8 cellular contexts compared by ENCODE assay signal in genomic region chr4:79559398-79559797, GRCh38.
A peak's percentile ranks its signal among the peaks of the same experiment; 100 is the strongest.
DNase-seq lines count a peak whose midpoint lies in the region; ATAC-seq, FAIRE-seq and TF ChIP-seq lines count a peak whose summit lies in the region.
"Not testable (repeated sequence)": the region's sequence is repeated elsewhere in the genome, so short reads cannot be mapped to it uniquely, and the experiment has no call there.

No MANE protein-coding gene starts in this region.

- H3K9me3 ChIP-seq in ES-I3 (ENCODE audit: control insufficient read depth, insufficient read depth, low read length); H9 (ENCODE audit: control insufficient read depth, low read depth, low read length); HUES6 (ENCODE audit: control insufficient read depth, insufficient read depth, low read depth, low read length); HUES64 (ENCODE audit: insufficient read depth, low read depth, low read length); H1 (ENCODE audit: insufficient read depth in 2 of 2, low read depth in 1 of 2, low read length in 1 of 2); endodermal cell (ENCODE audit: control insufficient read depth, low read length): not testable (repeated sequence)

- not testable (repeated sequence) for H3K9me2 ChIP-seq in GM23338 (ENCODE audit: insufficient read depth)

- CTCF ChIA-PET in WTC11 (lab: Charles Lee); H1 (lab: Charles Lee; ENCODE audit: partially characterized antibody): not testable (repeated sequence)

- not testable (repeated sequence) for H2AFZ ChIP-seq in GM23338; H9 (ENCODE audit: low read length); H1 (ENCODE audit: low read length)

- DNase-seq in GM23338 (ENCODE audit: low spot score); H9; WTC11 (ENCODE audit: low spot score); H1 (ENCODE audit: low read depth in 1 of 2, low spot score in 2 of 2); endodermal cell: not testable (repeated sequence)

- H2BK15ac ChIP-seq in H9 (ENCODE audit: low read depth, low read length); H1 (ENCODE audit: low read length): not testable (repeated sequence)

- WGBS in H9 (ENCODE audit: extremely low coverage, insufficient read length, low lambda C conversion rate): no CpG with 5 or more reads among the region's 2 CpGs
- 44% methylated on average over 2 of the region's 2 CpGs for WGBS in HUES64
- WGBS in H1 (ENCODE audit: extremely low coverage in 1 of 2, insufficient coverage in 1 of 2, insufficient read length in 1 of 2, insufficient replicate concordance in 2 of 2, low coverage in 1 of 2, low lambda C conversion rate in 2 of 2, missing lambda C conversion rate in 1 of 2), 2 experiments: 66% methylated on average over 2 of the region's 2 CpGs; no CpG with 5 or more reads in 1 of the 2 experiments
- WGBS in endodermal cell (ENCODE audit: insufficient coverage in 1 of 2, insufficient read length in 1 of 2), 2 experiments: 65 to 86% methylated on average over 1 to 2 of the region's 2 CpGs

- H2AK5ac ChIP-seq in H9 (ENCODE audit: insufficient read length, low read length); H1 (ENCODE audit: low read depth, low read length): not testable (repeated sequence)

- H3K36me3 Mint-ChIP-seq in GM23338 (ENCODE audit: low read depth) (peaks cover 14% of the 10 kb centered on the region; the same call in 2 of the 3 replicates), H9 (ENCODE audit: insufficient read depth in 1 of 3, low read depth in 3 of 3) (peaks cover 0 to 14% (median 0%) of the 10 kb centered on the region in 3 experiments; a peak in 5 of 7 replicates), WTC11 (peaks cover 19% of the 10 kb centered on the region)
- H3K36me3 Mint-ChIP-seq in endodermal cell (ENCODE audit: low read depth): not testable (repeated sequence)

- not testable (repeated sequence) for ATAC-seq in GM23338
- peak; percentile 71 for ATAC-seq in WTC11

- not testable (repeated sequence) for H3F3A ChIP-seq in GM23338 (replicated peaks; ENCODE audit: low read depth)

- not testable (repeated sequence) for H3K4ac ChIP-seq in H9 (ENCODE audit: low read depth, low read length); H1 (replicated peaks; ENCODE audit: insufficient read length, low read depth, low read length)

- not testable (repeated sequence) for H3K14ac ChIP-seq in H9 (ENCODE audit: insufficient read depth, low read length); H1 (ENCODE audit: insufficient read length)

- peak overlapping the region; percentile 38; the same call in 1 of the 2 replicates for H3K4me2 ChIP-seq in GM23338
- H3K4me2 ChIP-seq in H9 (ENCODE audit: insufficient read depth, insufficient read length, low read length); H1 (ENCODE audit: insufficient read depth in 1 of 2, low read depth in 2 of 2, low read length in 2 of 2): not testable (repeated sequence)

- not testable (repeated sequence) for H3K36me3 ChIP-seq in ES-I3 (ENCODE audit: insufficient read depth, low read length); GM23338 (ENCODE audit: insufficient read depth); HUES6 (ENCODE audit: control insufficient read depth, insufficient read depth, low read length); HUES64 (ENCODE audit: insufficient read depth, low read length); H1 (ENCODE audit: control insufficient read depth in 2 of 4, insufficient read depth in 4 of 4, low read length in 3 of 4); endodermal cell (ENCODE audit: control insufficient read depth, insufficient read depth, low read length)

- POLR2A ChIA-PET in WTC11 (lab: Charles Lee); H1 (lab: Charles Lee; ENCODE audit: partially characterized antibody): not testable (repeated sequence)

- peaks cover 12% of the 10 kb centered on the region for H3K27me3 Mint-ChIP-seq in GM23338 (ENCODE audit: insufficient read depth, low read depth, poor library complexity)
- H3K27me3 Mint-ChIP-seq in H9 (ENCODE audit: low read depth); WTC11 (ENCODE audit: low read depth); endodermal cell (ENCODE audit: insufficient read depth): not testable (repeated sequence)

- TF ChIP-seq EP300 in H1 (IDR thresholded peaks at IDR 0.05; ENCODE audit: borderline replicate concordance in 1 of 2, low read depth in 2 of 2, low read length in 2 of 2): not testable (repeated sequence)

- H4K91ac ChIP-seq in H9 (ENCODE audit: insufficient read length, low read depth, low read length); H1 (replicated peaks; ENCODE audit: insufficient read length, low read length): not testable (repeated sequence)

- not testable (repeated sequence) for H3K18ac ChIP-seq in H9 (ENCODE audit: insufficient read length, low read depth, low read length); H1 (ENCODE audit: extremely low read depth, low read length)

- H4K8ac ChIP-seq in H9 (replicated peaks; ENCODE audit: insufficient read length, low read depth, low read length); H1 (ENCODE audit: extremely low read depth, insufficient read depth, low read length): not testable (repeated sequence)

- H3T11ph ChIP-seq in H9 (ENCODE audit: low read length): not testable (repeated sequence)

- not testable (repeated sequence) for TF ChIP-seq CTCF in GM23338 (conservative IDR thresholded peaks at IDR 0.05; ENCODE audit: low read depth in 2 of 2); H9 (conservative IDR thresholded peaks at IDR 0.05); WTC11 (IDR thresholded peaks at IDR 0.05); H1 (IDR thresholded peaks at IDR 0.05; ENCODE audit: control extremely low read depth in 1 of 3, insufficient read depth in 1 of 3, low read depth in 1 of 3, low read length in 3 of 3); endodermal cell (conservative IDR thresholded peaks at IDR 0.05)

- H3K4me1 Mint-ChIP-seq in GM23338: peaks cover 14% of the 10 kb centered on the region
- H3K4me1 Mint-ChIP-seq in H9: peaks cover 12 to 34% of the 10 kb centered on the region in 2 experiments
- peaks cover 60% of the 10 kb centered on the region for H3K4me1 Mint-ChIP-seq in WTC11
- H3K4me1 Mint-ChIP-seq in endodermal cell: peaks cover 29% of the 10 kb centered on the region

- H2BK20ac ChIP-seq in H9 (ENCODE audit: low read depth, low read length, poor library complexity, severe bottlenecking): not testable (repeated sequence)
- H2BK20ac ChIP-seq in H1 (ENCODE audit: low read length): peak overlapping the region; percentile 72; the same call in 1 of the 2 replicates

- peak overlapping the region; percentile 3; the same call in 1 of the 2 replicates for H3K9ac ChIP-seq in ES-I3 (ENCODE audit: low read depth, low read length)
- H3K9ac ChIP-seq in H9 (ENCODE audit: extremely low read depth, insufficient read length, low read length); HUES6 (ENCODE audit: low read length); HUES64 (ENCODE audit: low read depth, low read length); H1 (replicated peaks in 1 of 4; ENCODE audit: extremely low read depth in 1 of 4, low read depth in 3 of 4, low read length in 3 of 4); endodermal cell (ENCODE audit: extremely low read depth, low read length, poor library complexity, severe bottlenecking): not testable (repeated sequence)

- H4K5ac ChIP-seq in H9 (ENCODE audit: insufficient read length, low read depth, low read length); H1 (ENCODE audit: insufficient read length, low read depth, low read length): not testable (repeated sequence)

- H3K79me2 ChIP-seq in GM23338 (replicated peaks; ENCODE audit: insufficient read depth): peaks cover 19% of the 10 kb centered on the region
- H3K79me2 ChIP-seq in H9 (ENCODE audit: insufficient read depth, low read length); H1 (ENCODE audit: control insufficient read depth in 1 of 2, insufficient read depth in 2 of 2, low read length in 2 of 2): not testable (repeated sequence)

- not testable (repeated sequence) for H3K23me2 ChIP-seq in H9 (ENCODE audit: insufficient read length, low read depth, low read length, poor library complexity, severe bottlenecking); H1 (ENCODE audit: low read depth, low read length)

- not testable (repeated sequence) for H4K20me1 ChIP-seq in GM23338 (replicated peaks; ENCODE audit: insufficient read depth); H9 (ENCODE audit: control insufficient read depth, insufficient read depth, insufficient read length); H1 (replicated peaks in 1 of 2; ENCODE audit: control insufficient read depth in 1 of 2, insufficient read depth in 2 of 2, low read length in 2 of 2)

- H3K4me3 Mint-ChIP-seq in GM23338: not testable (repeated sequence)
- H3K4me3 Mint-ChIP-seq in H9 (peak overlapping the region; percentile 27 to 54; a peak in 3 of 5 replicates), WTC11 (peak overlapping the region; percentile 86), endodermal cell (peak overlapping the region; percentile 50)

- H3K79me1 ChIP-seq in H9 (ENCODE audit: insufficient read depth, low read depth, low read length, poor library complexity, severe bottlenecking); H1 (ENCODE audit: low read depth, low read length): not testable (repeated sequence)

- not testable (repeated sequence) for H3K27ac Mint-ChIP-seq in GM23338, endodermal cell
- H3K27ac Mint-ChIP-seq in H9 (peak overlapping the region in 2 of 3 experiments; percentile 49 to 62; a peak in 3 of 7 replicates), WTC11 (peak overlapping the region; percentile 93)

- H2BK12ac ChIP-seq in H9 (ENCODE audit: insufficient read length, low read depth, low read length); H1 (ENCODE audit: low read depth, low read length): not testable (repeated sequence)

- not testable (repeated sequence) for H2BK120ac ChIP-seq in H9 (ENCODE audit: low read depth, low read length, poor library complexity, severe bottlenecking); H1 (replicated peaks; ENCODE audit: low read depth, low read length)

- not testable (repeated sequence) for H3K4me1 ChIP-seq in ES-I3 (ENCODE audit: insufficient read depth, low read length); GM23338 (ENCODE audit: insufficient read depth); H9 (ENCODE audit: insufficient read depth, low read length); HUES64 (ENCODE audit: insufficient read depth, low read length); H1 (replicated peaks in 1 of 4; ENCODE audit: control insufficient read depth in 3 of 4, insufficient read depth in 4 of 4, low read length in 3 of 4); endodermal cell (ENCODE audit: control insufficient read depth, insufficient read depth, low read length)
- peaks cover 22% of the 10 kb centered on the region for H3K4me1 ChIP-seq in HUES6 (ENCODE audit: control insufficient read depth, insufficient read depth, low read length)

- not testable (repeated sequence) for H3K23ac ChIP-seq in H9 (ENCODE audit: insufficient read length, low read depth, low read length); H1 (ENCODE audit: insufficient read length)

- not testable (repeated sequence) for FAIRE-seq in H1 (lab: Jason Lieb, UNC)

- H3K27me3 ChIP-seq in GM23338 (ENCODE audit: insufficient read depth); H9 (ENCODE audit: insufficient read depth, low read length); HUES6 (ENCODE audit: control insufficient read depth, insufficient read depth, low read length); HUES64 (ENCODE audit: insufficient read depth, low read length); H1 (replicated peaks in 1 of 4; ENCODE audit: control insufficient read depth in 3 of 4, extremely low read depth in 1 of 4, insufficient read depth in 3 of 4, low read length in 3 of 4); endodermal cell (ENCODE audit: control insufficient read depth, insufficient read depth, low read length, poor library complexity, severe bottlenecking): not testable (repeated sequence)

- H3K9me3 Mint-ChIP-seq in GM23338: peaks cover 18% of the 10 kb centered on the region; the same call in 2 of the 3 replicates
- H3K9me3 Mint-ChIP-seq in H9, WTC11, endodermal cell: not testable (repeated sequence)

- H3K27ac ChIP-seq in GM23338 (ENCODE audit: low read depth) (peak overlapping the region; percentile 61; the same call in 1 of the 2 replicates), HUES6 (ENCODE audit: low read depth, low read length) (peak overlapping the region; percentile 84; the same call in 1 of the 2 replicates)
- H3K27ac ChIP-seq in H9 (ENCODE audit: insufficient read length, low read depth, low read length); HUES64 (ENCODE audit: low read depth, low read length); H1 (ENCODE audit: low read depth, low read length); endodermal cell (ENCODE audit: low read depth, low read length): not testable (repeated sequence)

- H3K4me3 ChIP-seq in GM23338: peak overlapping the region; percentile 43; the same call in 1 of the 2 replicates
- H3K4me3 ChIP-seq in HUES6 (ENCODE audit: low read depth, low read length); endodermal cell (ENCODE audit: low read length): not testable (repeated sequence)
- H3K4me3 ChIP-seq in HUES64 (ENCODE audit: low read length): peak overlapping the region; percentile 26; the same call in 1 of the 2 replicates
- H3K4me3 ChIP-seq in H1 (ENCODE audit: extremely low read depth in 1 of 4, insufficient read depth in 2 of 4, low read depth in 3 of 4, low read length in 4 of 4): peak overlapping the region in 1 of 4 experiments; percentile 22; a peak in 1 of 8 replicates

- not testable (repeated sequence) for H3K56ac ChIP-seq in H9 (ENCODE audit: insufficient read length, low read depth, low read length); H1 (replicated peaks; ENCODE audit: insufficient read length, low read depth, low read length)

- H2BK5ac ChIP-seq in H9 (ENCODE audit: insufficient read length, low read length); H1 (ENCODE audit: low read depth, low read length): not testable (repeated sequence)

- TF ChIP-seq POLR2A in H1 (IDR thresholded peaks at IDR 0.05; ENCODE audit: control extremely low read depth in 1 of 2, low read depth in 2 of 2, low read length in 2 of 2): not testable (repeated sequence)

- not testable (repeated sequence) for TF ChIP-seq RAD21 in H1 (IDR thresholded peaks at IDR 0.05 in 1 of 2, conservative IDR thresholded peaks at IDR 0.05 in 1 of 2; ENCODE audit: low read depth in 2 of 2, low read length in 2 of 2)
